ENCODE assay signal across 8 cellular contexts in genomic region chrX:68627986-68628385, GRCh38.
"Had no signal": no experiment of that assay in that cellular context is flagged by ENCODE, and none has a peak within 500 bp of the region (broad histone marks: within the 10 kb centered on the region; RNA-seq: fewer than 3 reads in every experiment).

No MANE protein-coding gene starts in this region.

- H2AFZ ChIP-seq: GM23248 had no signal

- H3K4me3 ChIP-seq: GM23248 had no signal

- H3K27ac Mint-ChIP-seq: HFFc6, IgD-negative memory B cell had no signal

- H3K9ac ChIP-seq: GM23248 had no signal

- H3K36me3 Mint-ChIP-seq: IgD-negative memory B cell had no signal

- DNase-seq: GM23248, GOT3, H7, HCEC 1CT, HFFc6, KG1 had no signal

- H3K27ac ChIP-seq: GM23248 had no signal

- H3K4me3 Mint-ChIP-seq: HFFc6, IgD-negative memory B cell had no signal

- FAIRE-seq: HTR-8/SVneo had no signal

- H3K9me3 Mint-ChIP-seq: HFFc6 had no signal
